ENCODE assay signal across 8 cellular contexts in genomic region chr12:11998268-11998943, GRCh38.
A peak's percentile ranks its signal among the peaks of the same experiment; 100 is the strongest.
DNase-seq lines count a peak whose midpoint lies in the region; ATAC-seq and FAIRE-seq lines count a peak whose summit lies in the region.
"Not testable (repeated sequence)": the region's sequence is repeated elsewhere in the genome, so short reads cannot be mapped to it uniquely, and the experiment has no call there.

No MANE protein-coding gene starts in this region.

- H3K27me3 ChIP-seq in naive thymus-derived CD4-positive, alpha-beta T cell (ENCODE audit: control insufficient read depth in 2 of 2, insufficient read depth in 2 of 2, low read length in 2 of 2) = not testable (repeated sequence)

- DNase-seq in Jurkat, Clone E6-1 (ENCODE audit: low read depth, low spot score) = peak; percentile 47
- DNase-seq in T-cell = peak in 33 of 34 experiments; percentile 16 to 73 (median 55)
- peak; percentile 31 to 32 for DNase-seq in activated CD4-positive, alpha-beta T cell treated with anti-CD3 and anti-CD28 coated beads for 4 hours
- DNase-seq in activated T-cell treated with anti-CD3 and anti-CD28 coated beads, Interleukin-2, amount 50 U/mL, for 72 hours = peak; percentile 35 to 65
- peak; percentile 75 for DNase-seq in central memory CD4-positive, alpha-beta T cell
- peak in 7 of 9 donors; percentile 59 to 82 (median 75) for DNase-seq in naive thymus-derived CD4-positive, alpha-beta T cell
- not testable (repeated sequence) for DNase-seq in urothelium cell line (ENCODE audit: low spot score)

- not testable (repeated sequence) for H3K9me3 Mint-ChIP-seq in T-cell; activated T-cell treated with anti-CD3 and anti-CD28 coated beads, Interleukin-2, amount 50 U/mL, for 72 hours; activated naive CD4-positive, alpha-beta T cell treated with anti-CD3 and anti-CD28 coated beads, Interleukin-2, amount 50 U/mL, for 24 hours
- H3K9me3 Mint-ChIP-seq in naive thymus-derived CD4-positive, alpha-beta T cell = peaks cover 0 to 27% (median 9%) of the 10 kb centered on the region in 11 donors

- peak overlapping the region in 1 of 3 donors; percentile 41 for H3K4me3 Mint-ChIP-seq in T-cell
- H3K4me3 Mint-ChIP-seq in activated T-cell treated with anti-CD3 and anti-CD28 coated beads, Interleukin-2, amount 50 U/mL, for 72 hours = not testable (repeated sequence)
- H3K4me3 Mint-ChIP-seq in activated naive CD4-positive, alpha-beta T cell treated with anti-CD3 and anti-CD28 coated beads, Interleukin-2, amount 50 U/mL, for 24 hours = peak overlapping the region; percentile 51
- peak overlapping the region; percentile 18 to 75 (median 58) for H3K4me3 Mint-ChIP-seq in naive thymus-derived CD4-positive, alpha-beta T cell

- H3K4me1 Mint-ChIP-seq in T-cell = peaks cover 37 to 51% (median 50%) of the 10 kb centered on the region in 3 donors
- peaks cover 30% of the 10 kb centered on the region for H3K4me1 Mint-ChIP-seq in activated T-cell treated with anti-CD3 and anti-CD28 coated beads, Interleukin-2, amount 50 U/mL, for 72 hours (ENCODE audit: low read depth)
- peaks cover 53% of the 10 kb centered on the region for H3K4me1 Mint-ChIP-seq in activated naive CD4-positive, alpha-beta T cell treated with anti-CD3 and anti-CD28 coated beads, Interleukin-2, amount 50 U/mL, for 24 hours
- H3K4me1 Mint-ChIP-seq in naive thymus-derived CD4-positive, alpha-beta T cell = peaks cover 22 to 57% (median 42%) of the 10 kb centered on the region in 7 donors

- peak overlapping the region; percentile 91 to 93 for H3K27ac Mint-ChIP-seq in T-cell
- not testable (repeated sequence) for H3K27ac Mint-ChIP-seq in activated T-cell treated with anti-CD3 and anti-CD28 coated beads, Interleukin-2, amount 50 U/mL, for 72 hours
- peak overlapping the region; percentile 72 for H3K27ac Mint-ChIP-seq in activated naive CD4-positive, alpha-beta T cell treated with anti-CD3 and anti-CD28 coated beads, Interleukin-2, amount 50 U/mL, for 24 hours
- peak overlapping the region; percentile 67 to 95 (median 92) for H3K27ac Mint-ChIP-seq in naive thymus-derived CD4-positive, alpha-beta T cell

- H3K36me3 ChIP-seq in naive thymus-derived CD4-positive, alpha-beta T cell (ENCODE audit: control insufficient read depth in 2 of 3, insufficient read depth in 3 of 3, low read length in 3 of 3) = not testable (repeated sequence)

- intact Hi-C loops in naive thymus-derived CD4-positive, alpha-beta T cell (cut with micrococcal nuclease) = loop anchor here (1.0 to 2.0 kb wide), 3 partner anchors 11 to 18 kb away; no protein-coding TSS in a partner anchor

- peak overlapping the region; percentile 39 for H3K27ac ChIP-seq in naive thymus-derived CD4-positive, alpha-beta T cell (ENCODE audit: low read depth, low read length)

- not testable (repeated sequence) for H3K9me3 ChIP-seq in naive thymus-derived CD4-positive, alpha-beta T cell (ENCODE audit: control insufficient read depth in 2 of 3, low read length in 3 of 3)

- H3K4me1 ChIP-seq in naive thymus-derived CD4-positive, alpha-beta T cell (ENCODE audit: control insufficient read depth in 2 of 2, insufficient read depth in 2 of 2, low read length in 2 of 2) = peaks cover 18 to 19% of the 10 kb centered on the region in 2 donors

- not testable (repeated sequence) for H3K36me3 Mint-ChIP-seq in T-cell; activated T-cell treated with anti-CD3 and anti-CD28 coated beads, Interleukin-2, amount 50 U/mL, for 72 hours (ENCODE audit: insufficient read depth in 2 of 2); activated naive CD4-positive, alpha-beta T cell treated with anti-CD3 and anti-CD28 coated beads, Interleukin-2, amount 50 U/mL, for 24 hours
- H3K36me3 Mint-ChIP-seq in naive thymus-derived CD4-positive, alpha-beta T cell = peaks cover 5 to 28% (median 10%) of the 10 kb centered on the region in 5 donors

- POLR2A ChIA-PET in T-cell (lab: Charles Lee) = interaction anchor here in 1 of 2 donors (0.7 kb wide), 1 partner anchor 40 kb away, joined by 3 read pairs; no protein-coding TSS in a partner anchor
- POLR2A ChIA-PET in naive thymus-derived CD4-positive, alpha-beta T cell (lab: Charles Lee) = interaction anchor here (0.7 to 3.2 kb wide), 8 partner anchors 10 to 713 kb away, joined by 3 to 27 read pairs (median 4); no protein-coding TSS in a partner anchor

- H3K27me3 Mint-ChIP-seq in T-cell; activated T-cell treated with anti-CD3 and anti-CD28 coated beads, Interleukin-2, amount 50 U/mL, for 72 hours (ENCODE audit: low read depth); activated naive CD4-positive, alpha-beta T cell treated with anti-CD3 and anti-CD28 coated beads, Interleukin-2, amount 50 U/mL, for 24 hours; naive thymus-derived CD4-positive, alpha-beta T cell: not testable (repeated sequence)

- FAIRE-seq in urothelium cell line (lab: Jason Lieb, UNC) = peak; percentile 82

- CTCF ChIA-PET in T-cell (lab: Charles Lee) = not testable (repeated sequence)
- CTCF ChIA-PET in naive thymus-derived CD4-positive, alpha-beta T cell (lab: Charles Lee) = interaction anchor here (0.6 to 2.1 kb wide), 2 partner anchors 11 to 65 kb away, joined by 3 to 11 read pairs; no protein-coding TSS in a partner anchor

- H3K4me3 ChIP-seq in Jurkat, Clone E6-1 (ENCODE audit: low read length) = not testable (repeated sequence)
- peak overlapping the region; percentile 48 for H3K4me3 ChIP-seq in naive thymus-derived CD4-positive, alpha-beta T cell (ENCODE audit: low read length)

- ATAC-seq in T-cell (replicated peaks in 1 of 4) = peak; percentile 82 to 96 (median 92)
- peak; percentile 80 to 88 for ATAC-seq in activated T-cell treated with anti-CD3 and anti-CD28 coated beads, Interleukin-2, amount 50 U/mL, for 72 hours (replicated peaks in 1 of 2)
- ATAC-seq in naive thymus-derived CD4-positive, alpha-beta T cell = peak; percentile 77
